8 cellular contexts compared by ENCODE assay signal in the genomic region with DNA sequence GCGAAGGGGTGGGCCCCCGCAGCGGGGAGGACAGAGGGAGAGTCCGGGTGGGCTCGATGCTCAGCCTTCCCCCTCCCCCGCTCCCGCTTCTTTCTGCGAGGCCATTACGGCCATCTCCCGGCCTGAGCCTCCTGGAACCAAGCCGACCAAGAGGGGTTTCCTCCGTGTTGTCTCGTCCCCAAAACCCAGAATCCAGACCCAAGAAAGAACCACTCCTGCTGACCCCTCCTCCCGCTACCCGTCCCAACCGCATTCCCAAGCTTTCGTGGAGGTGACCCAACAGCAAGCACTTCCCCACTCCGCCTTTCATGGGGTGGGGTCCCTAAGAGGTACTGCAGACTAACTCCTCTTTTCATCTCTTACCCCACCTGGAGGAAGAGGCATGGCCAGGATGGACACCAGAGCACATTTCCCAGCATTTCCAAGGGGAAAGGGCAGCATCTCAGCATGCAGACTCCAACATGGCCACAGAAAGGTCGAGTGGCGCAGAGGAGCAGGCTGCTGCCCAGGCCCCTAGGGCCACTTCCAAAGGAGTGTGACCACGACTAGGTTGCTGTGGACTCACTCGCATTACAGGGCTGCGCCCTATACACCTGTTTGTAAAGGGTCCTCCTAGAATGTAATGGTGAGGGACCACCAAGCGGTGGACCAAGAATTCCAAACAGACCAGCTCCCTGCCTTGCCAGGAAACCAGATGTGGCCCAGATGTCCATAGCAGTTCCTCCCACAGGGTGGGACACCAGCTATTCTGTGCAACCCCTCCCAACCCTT. TPM values are rescaled to one million over a fixed set of nuclear protein-coding genes. Genes with fewer than 3 reads are reported as not detected.
DNase-seq lines count a peak whose midpoint lies in the region; ATAC-seq lines count a peak whose summit lies in the region.

No MANE protein-coding gene starts in this region.

- peak; percentile 4 for ATAC-seq in HG03097 (IDR thresholded peaks at IDR 0.05; ENCODE audit: low FRiP score, unreplicated experiment)
- ATAC-seq in activated T-cell treated with anti-CD3 and anti-CD28 coated beads, Interleukin-2, amount 50 U/mL, for 72 hours (replicated peaks in 1 of 2) = peak; percentile 12 to 16
- peak; percentile 2 for ATAC-seq in stimulated activated naive CD8-positive, alpha-beta T cell treated with anti-CD3 and anti-CD28 coated beads, Interleukin-15, amount 100 ng/mL, for 72 hours

- H3K4me3 Mint-ChIP-seq in activated T-cell treated with anti-CD3 and anti-CD28 coated beads, Interleukin-2, amount 50 U/mL, for 72 hours = peak overlapping the region; percentile 84 to 90
- peak overlapping the region; percentile 63 to 94 for H3K4me3 Mint-ChIP-seq in stimulated activated naive CD8-positive, alpha-beta T cell treated with anti-CD3 and anti-CD28 coated beads, Interleukin-15, amount 100 ng/mL, for 72 hours

- peaks cover 40% of the 10 kb centered on the region for H3K27me3 Mint-ChIP-seq in activated T-cell treated with anti-CD3 and anti-CD28 coated beads, Interleukin-2, amount 50 U/mL, for 72 hours (ENCODE audit: low read depth)
- H3K27me3 Mint-ChIP-seq in stimulated activated naive CD8-positive, alpha-beta T cell treated with anti-CD3 and anti-CD28 coated beads, Interleukin-15, amount 100 ng/mL, for 72 hours = peaks cover 61% of the 10 kb centered on the region

- H3K4me1 Mint-ChIP-seq in activated T-cell treated with anti-CD3 and anti-CD28 coated beads, Interleukin-2, amount 50 U/mL, for 72 hours (ENCODE audit: low read depth) = peaks cover 19% of the 10 kb centered on the region
- H3K4me1 Mint-ChIP-seq in stimulated activated naive CD8-positive, alpha-beta T cell treated with anti-CD3 and anti-CD28 coated beads, Interleukin-15, amount 100 ng/mL, for 72 hours = peaks cover 49% of the 10 kb centered on the region

- H3K36me3 Mint-ChIP-seq in activated T-cell treated with anti-CD3 and anti-CD28 coated beads, Interleukin-2, amount 50 U/mL, for 72 hours (ENCODE audit: insufficient read depth in 2 of 2) = no peaks in the 10 kb centered on the region

- no peak overlapping the region for H3K27ac Mint-ChIP-seq in activated T-cell treated with anti-CD3 and anti-CD28 coated beads, Interleukin-2, amount 50 U/mL, for 72 hours
- no peak overlapping the region for H3K27ac Mint-ChIP-seq in stimulated activated naive CD8-positive, alpha-beta T cell treated with anti-CD3 and anti-CD28 coated beads, Interleukin-15, amount 100 ng/mL, for 72 hours

- DNase-seq in EH (ENCODE audit: low read depth) (peak; percentile 45), NCI-H2029 treated with DMSO at 0.1 percent for 48 hours (lab: John Stamatoyannopoulos, UW) (no peak), activated gamma-delta T cell (lab: John Stamatoyannopoulos, UW) (no peak), NCI-H146 (lab: John Stamatoyannopoulos, UW) (no peak)
- DNase-seq in activated T-cell treated with anti-CD3 and anti-CD28 coated beads, Interleukin-2, amount 50 U/mL, for 72 hours = peak in 1 of 2 donors; percentile 23
- no peak for DNase-seq in stimulated activated naive CD8-positive, alpha-beta T cell treated with anti-CD3 and anti-CD28 coated beads, Interleukin-15, amount 100 ng/mL, for 72 hours

- peak overlapping the region; percentile 2 for H3K4me3 ChIP-seq in iPS-11a (ENCODE audit: low read depth, low read length)

- no peaks in the 10 kb centered on the region for H3K9me3 Mint-ChIP-seq in activated T-cell treated with anti-CD3 and anti-CD28 coated beads, Interleukin-2, amount 50 U/mL, for 72 hours
- no peaks in the 10 kb centered on the region for H3K9me3 Mint-ChIP-seq in stimulated activated naive CD8-positive, alpha-beta T cell treated with anti-CD3 and anti-CD28 coated beads, Interleukin-15, amount 100 ng/mL, for 72 hours

RNA-seq across cellular contexts. Expression of a gene that starts 53.5 kb away (rescaled TPM):
- 10 to 100 TPM; 31.6 to 33.6 TPM for total RNA-seq in activated T-cell treated with anti-CD3 and anti-CD28 coated beads, Interleukin-2, amount 50 U/mL, for 72 hours

RNA-seq across cellular contexts. Expression of a gene that starts 53.6 kb away (rescaled TPM):
- 10 to 100 TPM; 16.3 to 17.9 TPM for total RNA-seq in activated T-cell treated with anti-CD3 and anti-CD28 coated beads, Interleukin-2, amount 50 U/mL, for 72 hours
